8 cellular contexts compared by ENCODE assay signal in the genomic region with DNA sequence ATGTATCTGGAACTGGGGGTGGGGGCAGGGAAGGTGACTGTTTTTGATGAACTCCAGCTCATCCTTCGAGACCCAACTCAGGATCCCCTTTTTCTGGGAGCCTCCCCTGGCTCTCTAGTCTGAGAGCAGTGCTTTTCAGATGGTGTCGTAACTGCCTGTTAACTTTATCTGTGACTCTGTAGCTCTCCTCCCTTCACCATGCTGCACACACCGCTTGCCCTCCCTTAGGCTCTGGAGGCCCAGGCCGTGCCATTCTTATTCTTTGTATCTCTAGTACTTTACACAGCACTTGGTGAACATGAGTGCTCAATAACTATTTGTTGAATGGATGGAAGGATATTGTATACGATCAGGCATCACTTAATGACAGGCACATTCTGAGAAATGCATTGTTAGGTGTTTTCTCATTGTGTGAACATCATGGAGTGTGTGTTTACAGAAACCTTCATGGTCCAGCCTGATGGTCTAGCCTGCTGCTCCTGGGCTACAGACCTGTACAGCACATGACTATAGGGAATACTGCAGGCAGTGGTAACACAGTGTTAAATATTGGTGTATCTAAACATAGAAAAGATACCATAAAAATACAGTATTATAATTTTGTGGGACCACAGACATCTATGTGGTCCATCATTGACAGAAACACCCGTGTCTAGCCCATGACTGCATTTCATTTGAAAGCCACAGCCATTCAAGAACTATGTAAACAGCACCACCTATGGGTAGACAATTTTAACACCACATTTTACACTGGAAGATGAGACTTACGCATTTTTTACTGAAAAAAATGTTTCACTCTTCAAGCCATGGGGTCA.
DNase-seq lines count a peak whose midpoint lies in the region; ATAC-seq and TF ChIP-seq lines count a peak whose summit lies in the region.

No MANE protein-coding gene starts in this region.

- H3K27ac Mint-ChIP-seq in endodermal cell, result no peak overlapping the region
- no peak overlapping the region for H3K27ac Mint-ChIP-seq in mesothelial cell of epicardium
- H3K27ac Mint-ChIP-seq in activated T-helper 1 cell treated with anti-CD3 and anti-CD28 coated beads, Interleukin-12 subunit alpha, Interleukin-12 subunit beta, Interleukin-2, Interleukin-4 antibody, amounts not matched to agents 30 ng/mL and 10 ng/mL and 1 ng/mL, durations not matched to agents 14 hours and 24 hours and 36 hours, result no peak overlapping the region

- peaks cover 69% of the 10 kb centered on the region for H3K27me3 Mint-ChIP-seq in endodermal cell (ENCODE audit: insufficient read depth)
- H3K27me3 Mint-ChIP-seq in mesothelial cell of epicardium (ENCODE audit: low read depth), result peaks cover 11% of the 10 kb centered on the region
- H3K27me3 Mint-ChIP-seq in activated T-helper 1 cell treated with anti-CD3 and anti-CD28 coated beads, Interleukin-12 subunit alpha, Interleukin-12 subunit beta, Interleukin-2, Interleukin-4 antibody, amounts not matched to agents 30 ng/mL and 10 ng/mL and 1 ng/mL, durations not matched to agents 14 hours and 24 hours and 36 hours (ENCODE audit: insufficient read depth), result peaks cover 8% of the 10 kb centered on the region

- H3K4me1 Mint-ChIP-seq in endodermal cell (peaks cover 27% of the 10 kb centered on the region), mesothelial cell of epicardium (peaks cover 5% of the 10 kb centered on the region)
- H3K4me1 Mint-ChIP-seq in activated T-helper 1 cell treated with anti-CD3 and anti-CD28 coated beads, Interleukin-12 subunit alpha, Interleukin-12 subunit beta, Interleukin-2, Interleukin-4 antibody, amounts not matched to agents 30 ng/mL and 10 ng/mL and 1 ng/mL, durations not matched to agents 14 hours and 24 hours and 36 hours (ENCODE audit: low read depth), result no peaks in the 10 kb centered on the region

- no peak overlapping the region for H3K9ac ChIP-seq in endodermal cell (ENCODE audit: extremely low read depth, low read length, poor library complexity, severe bottlenecking)

- H3K4me1 ChIP-seq in endodermal cell (ENCODE audit: control insufficient read depth, insufficient read depth, low read length), result peaks cover 19% of the 10 kb centered on the region

- TF ChIP-seq CTCF in LNCaP clone FGC (IDR thresholded peaks at IDR 0.05; ENCODE audit: control insufficient read depth, extremely low read depth, insufficient read depth) (peak; percentile 73), endodermal cell (conservative IDR thresholded peaks at IDR 0.05) (peak; percentile 93), mesothelial cell of epicardium (IDR thresholded peaks at IDR 0.05; ENCODE audit: unreplicated experiment) (peak; percentile 82)

- H3K4me3 ChIP-seq in LNCaP clone FGC (ENCODE audit: low read depth, low read length), result no peak overlapping the region
- no peak overlapping the region for H3K4me3 ChIP-seq in endodermal cell (ENCODE audit: low read length)

- H3K36me3 ChIP-seq in endodermal cell (ENCODE audit: control insufficient read depth, insufficient read depth, low read length), result no peaks in the 10 kb centered on the region

- ATAC-seq in GM18868 (IDR thresholded peaks at IDR 0.05; ENCODE audit: unreplicated experiment), result peak; percentile 77
- ATAC-seq in HG03045 (IDR thresholded peaks at IDR 0.05; ENCODE audit: unreplicated experiment), result no peak

- no peaks in the 10 kb centered on the region for H3K9me3 ChIP-seq in endodermal cell (ENCODE audit: control insufficient read depth, low read length)

- no peak overlapping the region for H3K27ac ChIP-seq in endodermal cell (ENCODE audit: low read depth, low read length)

- no peaks in the 10 kb centered on the region for H3K9me3 Mint-ChIP-seq in endodermal cell
- H3K9me3 Mint-ChIP-seq in mesothelial cell of epicardium, result no peaks in the 10 kb centered on the region
- H3K9me3 Mint-ChIP-seq in activated T-helper 1 cell treated with anti-CD3 and anti-CD28 coated beads, Interleukin-12 subunit alpha, Interleukin-12 subunit beta, Interleukin-2, Interleukin-4 antibody, amounts not matched to agents 30 ng/mL and 10 ng/mL and 1 ng/mL, durations not matched to agents 14 hours and 24 hours and 36 hours, result no peaks in the 10 kb centered on the region

- H3K27me3 ChIP-seq in endodermal cell (ENCODE audit: control insufficient read depth, insufficient read depth, low read length, poor library complexity, severe bottlenecking), result peaks cover 43% of the 10 kb centered on the region

- DNase-seq in COLO829 (ENCODE audit: low spot score) (peak; percentile 60), LNCaP clone FGC (ENCODE audit: low read depth) (no peak), RPMI8226 (peak; percentile 59), endodermal cell (no peak), mesothelial cell of epicardium (ENCODE audit: low spot score in 2 of 2, unreplicated experiment in 2 of 2) (no peak)
- no peak for DNase-seq in activated T-helper 1 cell treated with anti-CD3 and anti-CD28 coated beads, Interleukin-12 subunit alpha, Interleukin-12 subunit beta, Interleukin-2, Interleukin-4 antibody, amounts not matched to agents 30 ng/mL and 10 ng/mL and 1 ng/mL, durations not matched to agents 14 hours and 24 hours and 36 hours (ENCODE audit: low spot score)

- 70 to 97% methylated on average over 3 to 7 of the region's 7 CpGs for WGBS in endodermal cell (ENCODE audit: insufficient coverage in 1 of 2, insufficient read length in 1 of 2), 2 experiments

- H3K4me3 Mint-ChIP-seq in endodermal cell (no peak overlapping the region), mesothelial cell of epicardium (no peak overlapping the region)
- H3K4me3 Mint-ChIP-seq in activated T-helper 1 cell treated with anti-CD3 and anti-CD28 coated beads, Interleukin-12 subunit alpha, Interleukin-12 subunit beta, Interleukin-2, Interleukin-4 antibody, amounts not matched to agents 30 ng/mL and 10 ng/mL and 1 ng/mL, durations not matched to agents 14 hours and 24 hours and 36 hours, result no peak overlapping the region

- intact Hi-C loops in activated T-helper 1 cell treated with anti-CD3 and anti-CD28 coated beads, Interleukin-12 subunit alpha, Interleukin-12 subunit beta, Interleukin-2, Interleukin-4 antibody, amounts not matched to agents 30 ng/mL and 10 ng/mL and 1 ng/mL, durations not matched to agents 14 hours and 24 hours and 36 hours (cut with micrococcal nuclease), result loop anchor here (1.0 kb wide), 3 partner anchors 155 to 367 kb away; no protein-coding TSS in a partner anchor

- H3K36me3 Mint-ChIP-seq in endodermal cell (ENCODE audit: low read depth), result peaks cover 3% of the 10 kb centered on the region
- no peaks in the 10 kb centered on the region for H3K36me3 Mint-ChIP-seq in mesothelial cell of epicardium
- no peaks in the 10 kb centered on the region for H3K36me3 Mint-ChIP-seq in activated T-helper 1 cell treated with anti-CD3 and anti-CD28 coated beads, Interleukin-12 subunit alpha, Interleukin-12 subunit beta, Interleukin-2, Interleukin-4 antibody, amounts not matched to agents 30 ng/mL and 10 ng/mL and 1 ng/mL, durations not matched to agents 14 hours and 24 hours and 36 hours (ENCODE audit: low read depth)

Comparison
In these comparisons a context has a peak if more than half of its experiments do, and no peak if none do; other contexts are left out.
1. DNase-seq: peak in COLO829 (single experiment) and RPMI8226 (single experiment); none in LNCaP clone FGC (single experiment), endodermal cell (single experiment), mesothelial cell of epicardium (0 of 2) and activated T-helper 1 cell treated with anti-CD3 and anti-CD28 coated beads, Interleukin-12 subunit alpha, Interleukin-12 subunit beta, Interleukin-2, Interleukin-4 antibody, amounts not matched to agents 30 ng/mL and 10 ng/mL and 1 ng/mL, durations not matched to agents 14 hours and 24 hours and 36 hours (single experiment).
2. Peak in every context shown above with its lines, with median percentiles within 50 percentile points of each other: CTCF ChIP-seq.